Comparison of ENCODE assay signal across 17 cellular contexts in genomic region chr12:101761347-101761746, GRCh38. TPM values are rescaled to one million over a fixed set of nuclear protein-coding genes. Genes with fewer than 3 reads are reported as not detected.
"Had no signal": no experiment of that assay in that cellular context is flagged by ENCODE, and none has a peak within 500 bp of the region (broad histone marks: within the 10 kb centered on the region; RNA-seq: fewer than 3 reads in every experiment).

No MANE protein-coding gene starts in this region.

- H3K27me3 ChIP-seq: gastrocnemius medialis, neutrophil, tibial artery had no signal

- H3K4me2 ChIP-seq: smooth muscle cell had no signal

- DNase-seq: amygdala, cerebellar nuclear complex, gastrocnemius medialis, midbrain, naive B cell, right cardiac atrium, tibial artery had no signal

- H3K27ac ChIP-seq: gastrocnemius medialis, neutrophil had no signal

- H3K9me3 Mint-ChIP-seq: activated naive CD4-positive, alpha-beta T cell treated with anti-CD3 and anti-CD28 coated beads, Interleukin-2, amount 50 U/mL, for 24 hours; activated T-helper 2 cell treated with anti-CD3 and anti-CD28 coated beads, Interferon-gamma antibody, Interleukin-2, Interleukin-4, amounts not matched to agents 10 μg/mL and 5 μg/mL and 100 μg/mL, durations not matched to agents 14 hours and 24 hours and 36 hours; brain; naive B cell; stimulated activated memory B cell treated with anti-CD40 and anti-IgM and Interleukin-4, amounts not matched to agents 10 μg/mL and 1 μg/mL and 100 μg/mL, for 72 hours had no signal

- ATAC-seq: activated CD4-positive, CD25-positive, alpha-beta regulatory T cell treated with anti-CD3 and anti-CD28 coated beads, Interleukin-2, amount 50 U/mL, for 24 hours; esophagus mucosa; gastrocnemius medialis; right cardiac atrium; stimulated activated memory B cell treated with anti-CD40 and anti-IgM and Interleukin-4, amounts not matched to agents 10 μg/mL and 1 μg/mL and 100 μg/mL, for 72 hours had no signal

- H3K4me3 ChIP-seq: gastrocnemius medialis, smooth muscle cell, tibial artery had no signal

- H3K9me3 ChIP-seq: gastrocnemius medialis, neutrophil, tibial artery had no signal

- H3K4me1 Mint-ChIP-seq: brain had no signal

- H3K27me3 Mint-ChIP-seq: activated naive CD4-positive, alpha-beta T cell treated with anti-CD3 and anti-CD28 coated beads, Interleukin-2, amount 50 U/mL, for 24 hours; brain; naive B cell; stimulated activated memory B cell treated with anti-CD40 and anti-IgM and Interleukin-4, amounts not matched to agents 10 μg/mL and 1 μg/mL and 100 μg/mL, for 72 hours had no signal

- H3K4me3 Mint-ChIP-seq: activated naive CD4-positive, alpha-beta T cell treated with anti-CD3 and anti-CD28 coated beads, Interleukin-2, amount 50 U/mL, for 24 hours; brain; naive B cell; stimulated activated memory B cell treated with anti-CD40 and anti-IgM and Interleukin-4, amounts not matched to agents 10 μg/mL and 1 μg/mL and 100 μg/mL, for 72 hours had no signal

- H3K27ac Mint-ChIP-seq: activated naive CD4-positive, alpha-beta T cell treated with anti-CD3 and anti-CD28 coated beads, Interleukin-2, amount 50 U/mL, for 24 hours; activated T-helper 2 cell treated with anti-CD3 and anti-CD28 coated beads, Interferon-gamma antibody, Interleukin-2, Interleukin-4, amounts not matched to agents 10 μg/mL and 5 μg/mL and 100 μg/mL, durations not matched to agents 14 hours and 24 hours and 36 hours; brain; stimulated activated memory B cell treated with anti-CD40 and anti-IgM and Interleukin-4, amounts not matched to agents 10 μg/mL and 1 μg/mL and 100 μg/mL, for 72 hours had no signal

- H3K4me1 ChIP-seq: gastrocnemius medialis had no signal

RNA-seq across cellular contexts. Expression of gene SYCP3, which starts 22.1 kb away (rescaled TPM):
- total RNA-seq: dermis microvascular lymphatic vessel endothelial cell, kidney epithelial cell had no signal
